Comparison of ENCODE assay signal across 1 cellular context in genomic region chr5:132867046-132867451, GRCh38.
TF ChIP-seq lines count a peak whose summit lies in the region.

No MANE protein-coding gene starts in this region.

TF ChIP-seq in HepG2, 621 proteins besides CTCF, POLR2A, EP300 and RAD21 (continued from another document):
- TF ChIP-seq CC2D1A (CRISPR knock-in tag; IDR thresholded peaks at IDR 0.05): 0 out of 2 replicates have a peak, but pooled peaks have one; percentile 28
- TF ChIP-seq GMEB1 (CRISPR knock-in tag; IDR thresholded peaks at IDR 0.05; ENCODE audit: borderline replicate concordance): no peak
- TF ChIP-seq PAX8 (CRISPR knock-in tag; IDR thresholded peaks at IDR 0.05; ENCODE audit: borderline replicate concordance): no peak; the same call in 1 of the 2 replicates
- TF ChIP-seq ZNF225 (CRISPR knock-in tag; IDR thresholded peaks at IDR 0.05): no peak
- no peak for TF ChIP-seq PBX2 (CRISPR knock-in tag; IDR thresholded peaks at IDR 0.05)
- no peak for TF ChIP-seq FOXK1 (CRISPR knock-in tag; IDR thresholded peaks at IDR 0.05; ENCODE audit: borderline replicate concordance, low read depth)
- no peak for TF ChIP-seq RORA (CRISPR knock-in tag; IDR thresholded peaks at IDR 0.05)
- TF ChIP-seq BRCA1 (CRISPR knock-in tag; IDR thresholded peaks at IDR 0.05): no peak
- no peak for TF ChIP-seq KDM3A (CRISPR knock-in tag; IDR thresholded peaks at IDR 0.05; ENCODE audit: low read depth)
- no peak for TF ChIP-seq HNF4A (CRISPR knock-in tag; IDR thresholded peaks at IDR 0.05)
- no peak for TF ChIP-seq ZSCAN12 (CRISPR knock-in tag; IDR thresholded peaks at IDR 0.05)
- TF ChIP-seq RAD51 (IDR thresholded peaks at IDR 0.05; ENCODE audit: borderline replicate concordance): no peak
